ENCODE assay signal across 8 cellular contexts in genomic region chr17:49851387-49852291, GRCh38. TPM values are rescaled to one million over a fixed set of nuclear protein-coding genes. Genes with fewer than 3 reads are reported as not detected.
DNase-seq lines count a peak whose midpoint lies in the region; ATAC-seq and TF ChIP-seq lines count a peak whose summit lies in the region.

No MANE protein-coding gene starts in this region.

- H3K36me3 Mint-ChIP-seq in CD4-positive, CD25-positive, alpha-beta regulatory T cell, result peaks cover 3% of the 10 kb centered on the region

- peak overlapping the region; percentile 76 for H3K4me3 ChIP-seq in CD4-positive, CD25-positive, alpha-beta regulatory T cell (ENCODE audit: low read depth, low read length)
- peak overlapping the region; percentile 67 for H3K4me3 ChIP-seq in HUES6 (ENCODE audit: low read depth, low read length)
- H3K4me3 ChIP-seq in adrenal gland, result peak overlapping the region in 3 of 4 donors; percentile 28 to 87 (median 40)
- peak overlapping the region; percentile 34 to 49 for H3K4me3 ChIP-seq in uterus

- peak overlapping the region; percentile 27 for H3K9ac ChIP-seq in HUES6 (ENCODE audit: low read length)

- H3K9me3 Mint-ChIP-seq in CD4-positive, CD25-positive, alpha-beta regulatory T cell, result peaks cover 0 to 1% (median 0%) of the 10 kb centered on the region in 7 donors

- no peaks in the 10 kb centered on the region for H3K9me3 ChIP-seq in CD4-positive, CD25-positive, alpha-beta regulatory T cell (ENCODE audit: control insufficient read depth in 2 of 2, low read length in 2 of 2)
- H3K9me3 ChIP-seq in HUES6 (ENCODE audit: control insufficient read depth, insufficient read depth, low read depth, low read length), result no peaks in the 10 kb centered on the region
- no peaks in the 10 kb centered on the region for H3K9me3 ChIP-seq in adrenal gland (replicated peaks in 1 of 3)
- no peaks in the 10 kb centered on the region for H3K9me3 ChIP-seq in uterus

- DNase-seq in CD4-positive, CD25-positive, alpha-beta regulatory T cell, result peak; percentile 46 to 79 (median 65)
- DNase-seq in T-helper 1 cell (peak; percentile 27 to 69 (median 54)), adrenal gland (peak; percentile 78 to 88 (median 82)), hepatic stellate cell (ENCODE audit: low spot score) (peak; percentile 80), retina (peak; percentile 75), uterus (peak; percentile 50 to 70), DMS153 treated with DMSO at 0.1 percent for 48 hours (lab: John Stamatoyannopoulos, UW; ENCODE audit: unreplicated experiment) (no peak)

- H3K27ac Mint-ChIP-seq in CD4-positive, CD25-positive, alpha-beta regulatory T cell, result peak overlapping the region; percentile 94 to 97 (median 96)

- TF ChIP-seq CTCF in adrenal gland (IDR thresholded peaks at IDR 0.05) (peak; percentile 52 to 75 (median 72)), uterus (IDR thresholded peaks at IDR 0.05) (peak; percentile 52 to 70 (median 60))

- H3K4me1 ChIP-seq in CD4-positive, CD25-positive, alpha-beta regulatory T cell (ENCODE audit: control insufficient read depth, insufficient read depth, low read length, poor library complexity, severe bottlenecking), result peaks cover 13% of the 10 kb centered on the region
- H3K4me1 ChIP-seq in HUES6 (ENCODE audit: control insufficient read depth, insufficient read depth, low read length) (peaks cover 15% of the 10 kb centered on the region), adrenal gland (replicated peaks in 1 of 2) (peaks cover 0 to 19% of the 10 kb centered on the region in 2 donors), uterus (peaks cover 0 to 11% of the 10 kb centered on the region in 2 donors)

- H3K27me3 ChIP-seq in CD4-positive, CD25-positive, alpha-beta regulatory T cell (ENCODE audit: control insufficient read depth, insufficient read depth, low read length), result no peaks in the 10 kb centered on the region
- H3K27me3 ChIP-seq in HUES6 (ENCODE audit: control insufficient read depth, insufficient read depth, low read length) (peaks cover 52% of the 10 kb centered on the region), adrenal gland (no peaks in the 10 kb centered on the region), uterus (no peaks in the 10 kb centered on the region)

- peak overlapping the region; percentile 92 to 96 (median 94) for H3K4me3 Mint-ChIP-seq in CD4-positive, CD25-positive, alpha-beta regulatory T cell

- ATAC-seq in CD4-positive, CD25-positive, alpha-beta regulatory T cell (ENCODE audit: low read depth in 2 of 2), result peak; percentile 59 to 70

- TF ChIP-seq POLR2A in adrenal gland (IDR thresholded peaks at IDR 0.05), result no peak
- no peak for TF ChIP-seq POLR2A in uterus (IDR thresholded peaks at IDR 0.05)

- intact Hi-C loops in adrenal gland (cut with DNase I) (loop anchor here (2.0 to 10.0 kb wide), 4 partner anchors 144 to 283 kb away; partner anchors contain the start of genes SLC35B1 (in 2 of the 2) and NXPH3 (in 1 of the 2)), uterus (cut with DNase I; ENCODE audit: low total_unique reads) (no loop called here)

- peaks cover 0 to 19% (median 11%) of the 10 kb centered on the region in 4 donors for H3K4me1 Mint-ChIP-seq in CD4-positive, CD25-positive, alpha-beta regulatory T cell

- peak overlapping the region; percentile 73 for H3K27ac ChIP-seq in CD4-positive, CD25-positive, alpha-beta regulatory T cell (ENCODE audit: insufficient read depth, low read length, poor library complexity, severe bottlenecking)
- H3K27ac ChIP-seq in HUES6 (ENCODE audit: low read depth, low read length) (no peak overlapping the region), adrenal gland (peak overlapping the region in 2 of 5 donors; percentile 1 to 61), uterus (peak overlapping the region in 1 of 2 donors; percentile 54)

- no peaks in the 10 kb centered on the region for H3K36me3 ChIP-seq in CD4-positive, CD25-positive, alpha-beta regulatory T cell (ENCODE audit: control insufficient read depth, insufficient read depth, low read length)
- no peaks in the 10 kb centered on the region for H3K36me3 ChIP-seq in HUES6 (ENCODE audit: control insufficient read depth, insufficient read depth, low read length)
- no peaks in the 10 kb centered on the region for H3K36me3 ChIP-seq in adrenal gland (replicated peaks in 1 of 2)
- H3K36me3 ChIP-seq in uterus, result no peaks in the 10 kb centered on the region

- 5 to 12% (median 8%) methylated on average over 23 to 55 of the region's 55 CpGs for WGBS in adrenal gland, 4 donors

- no peaks in the 10 kb centered on the region for H3K27me3 Mint-ChIP-seq in CD4-positive, CD25-positive, alpha-beta regulatory T cell

RNA-seq across cellular contexts. Expression of gene TAC4, which starts 3.8 kb away (rescaled TPM):
- not detected for total RNA-seq in CD4-positive, CD25-positive, alpha-beta regulatory T cell
- polyA plus RNA-seq in CD4-positive, CD25-positive, alpha-beta regulatory T cell, result not detected
- under 1 TPM in 1 of 8 donors, not detected in 7; 0.90 TPM for total RNA-seq in adrenal gland
- polyA plus RNA-seq in adrenal gland, result under 1 TPM in 1 of 3 donors, not detected in 2; 0.40 TPM
- 1 to 10 TPM in 1 of 4 donors, not detected in 3; 1.3 TPM for total RNA-seq in uterus
